ENCODE assay signal across 1 cellular context in the genomic region with DNA sequence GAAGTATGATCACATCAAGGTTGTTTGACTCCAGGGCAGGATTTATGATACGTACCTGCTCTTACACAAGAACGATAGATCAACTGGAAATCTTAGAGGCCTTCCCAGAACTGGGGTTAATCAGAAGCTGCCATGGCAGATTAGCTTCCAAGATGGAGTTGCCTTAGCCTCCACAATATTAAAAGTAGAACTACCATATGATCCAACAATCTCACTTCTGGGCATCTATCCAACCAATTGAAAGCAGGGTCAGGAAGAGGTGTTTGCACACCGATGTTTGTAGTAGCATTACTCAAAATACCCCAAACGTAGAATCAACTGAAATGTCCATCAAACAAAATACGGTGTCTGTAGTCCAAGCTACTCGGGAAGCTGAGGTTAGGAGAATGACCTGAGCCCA.
TF ChIP-seq lines count a peak whose summit lies in the region.

No MANE protein-coding gene starts in this region.

TF ChIP-seq in endothelial cell of umbilical vein, 7 proteins besides CTCF, POLR2A, EP300 and RAD21:
- TF ChIP-seq, protein P1, sequence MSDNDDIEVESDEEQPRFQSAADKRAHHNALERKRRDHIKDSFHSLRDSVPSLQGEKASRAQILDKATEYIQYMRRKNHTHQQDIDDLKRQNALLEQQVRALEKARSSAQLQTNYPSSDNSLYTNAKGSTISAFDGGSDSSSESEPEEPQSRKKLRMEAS (IDR thresholded peaks at IDR 0.05; ENCODE audit: insufficient read depth, insufficient read length) = no peak
- no peak for TF ChIP-seq GATA2 (IDR thresholded peaks at IDR 0.05; ENCODE audit: insufficient read depth, insufficient read length, low read depth, low read length)
- TF ChIP-seq POLR2AphosphoS5 (IDR thresholded peaks at IDR 0.05; ENCODE audit: insufficient read depth, low read depth, low read length) = no peak
- TF ChIP-seq JUN (IDR thresholded peaks at IDR 0.05; ENCODE audit: borderline replicate concordance, insufficient read depth, insufficient read length, low read depth) = no peak
- TF ChIP-seq EZH2 (IDR thresholded peaks at IDR 0.05; ENCODE audit: borderline replicate concordance, low read depth, low read length, severe bottlenecking) = no peak
- TF ChIP-seq MYC (IDR thresholded peaks at IDR 0.05; ENCODE audit: low read depth, low read length) = no peak
- no peak for TF ChIP-seq FOS (IDR thresholded peaks at IDR 0.05; ENCODE audit: borderline replicate concordance, insufficient read depth, low read length)
